29 cellular contexts compared by ENCODE assay signal in the genomic region with DNA sequence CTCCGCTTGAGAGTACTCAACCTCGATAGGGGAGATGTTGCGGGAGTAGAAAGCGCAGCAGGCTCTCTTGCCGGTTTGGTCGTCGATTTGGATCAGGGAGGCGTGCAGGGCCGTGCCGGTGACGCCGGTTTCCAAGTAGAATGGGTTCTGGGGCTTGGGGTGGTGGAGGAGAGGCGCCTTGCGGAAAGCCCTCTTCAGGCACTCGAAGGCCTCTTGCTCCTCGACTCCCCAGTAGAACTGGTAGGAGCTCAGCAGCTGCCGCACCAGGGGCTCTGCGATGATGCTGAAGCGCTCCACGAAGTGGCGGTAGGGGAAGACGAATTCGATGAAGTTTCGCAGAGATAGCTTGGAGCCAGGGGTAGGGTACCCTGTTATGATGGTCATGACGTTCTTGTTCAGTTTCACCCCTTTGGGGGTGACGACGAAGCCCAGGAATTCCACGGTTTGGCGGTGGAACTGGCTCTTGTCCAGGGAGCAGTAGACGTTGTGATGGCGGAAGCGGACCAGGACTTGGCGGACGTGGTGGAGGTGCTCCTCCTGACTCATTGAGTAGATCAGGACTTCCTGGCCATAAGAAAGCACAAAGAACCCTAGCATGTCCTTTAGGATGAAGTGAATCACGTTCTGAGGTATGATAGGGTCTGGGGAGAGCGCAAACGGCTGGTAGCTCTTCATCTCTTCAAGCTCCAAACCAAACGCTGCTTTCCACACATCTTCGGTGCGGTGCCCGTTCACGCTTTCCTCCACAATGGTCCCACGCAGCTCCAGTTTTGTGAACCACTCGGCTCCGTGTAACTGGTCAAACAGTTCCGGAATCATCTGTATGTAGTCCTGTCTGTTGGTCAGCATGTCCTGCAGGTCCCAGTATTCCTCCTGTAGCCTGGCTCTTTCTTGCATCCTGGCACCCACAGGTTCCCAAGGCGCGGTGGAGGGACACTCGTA. TPM values are rescaled to one million over a fixed set of nuclear protein-coding genes. Genes with fewer than 3 reads are reported as not detected.
"Had no signal": no experiment of that assay in that cellular context is flagged by ENCODE, and none has a peak within 500 bp of the region (broad histone marks: within the 10 kb centered on the region; RNA-seq: fewer than 3 reads in every experiment).

No MANE protein-coding gene starts in this region.

- ATAC-seq: gastroesophageal sphincter, left lobe of liver, T-helper 17 cell had no signal

- H3K36me3 Mint-ChIP-seq: activated naive CD4-positive, alpha-beta T cell treated with anti-CD3 and anti-CD28 coated beads, Interleukin-2, amount 50 U/mL, for 24 hours had no signal

- H2AFZ ChIP-seq: parathyroid adenoma had no signal

- H3K9me3 Mint-ChIP-seq: activated naive CD4-positive, alpha-beta T cell treated with anti-CD3 and anti-CD28 coated beads, Interleukin-2, amount 50 U/mL, for 24 hours; central memory CD8-positive, alpha-beta T cell had no signal

- H3K9me3 ChIP-seq: ascending aorta, colonic mucosa, esophagus muscularis mucosa, gastroesophageal sphincter, testis, upper lobe of left lung had no signal

- H3K4me1 ChIP-seq: ascending aorta, colonic mucosa, gastroesophageal sphincter, parathyroid adenoma, testis, upper lobe of left lung had no signal

- H3K27me3 Mint-ChIP-seq: activated naive CD4-positive, alpha-beta T cell treated with anti-CD3 and anti-CD28 coated beads, Interleukin-2, amount 50 U/mL, for 24 hours had no signal

- H3K27me3 ChIP-seq: ascending aorta, brain microvascular endothelial cell, colonic mucosa, testis, upper lobe of left lung had no signal

- H3K4me3 ChIP-seq: ascending aorta, colonic mucosa, dorsolateral prefrontal cortex, esophagus muscularis mucosa, gastroesophageal sphincter, SK-N-MC, testis, upper lobe of left lung had no signal

- DNase-seq: activated CD4-positive, alpha-beta T cell treated with anti-CD3 and anti-CD28 coated beads for 4 hours; activated CD4-positive, alpha-beta T cell treated with anti-CD3 and anti-CD28 coated beads, Interleukin-2, amount 50 U/mL, for 48 hours; activated CD4-positive, CD25-positive, alpha-beta regulatory T cell; activated CD8-positive, alpha-beta memory T cell treated with anti-CD3 and anti-CD28 coated beads, Interleukin-2, amount 50 U/mL, for 48 hours; activated gamma-delta T cell treated with Interleukin-2 at 50 U/mL for 16 hours; activated T-cell treated with anti-CD3 and anti-CD28 coated beads, Interleukin-2, amount 50 U/mL, for 48 hours; brain microvascular endothelial cell; colonic mucosa; nucleus accumbens; stimulated activated CD4-positive, alpha-beta T cell treated with anti-CD3 and anti-CD28 coated beads, Interleukin-4, amount 100 ng/mL, for 1 hour; stimulated activated naive CD4-positive, alpha-beta T cell; SW 1271; T-helper 17 cell; testis; upper lobe of left lung had no signal

- H3K36me3 ChIP-seq: ascending aorta, colonic mucosa, esophagus muscularis mucosa, gastroesophageal sphincter, upper lobe of left lung had no signal

- H3K27ac Mint-ChIP-seq: activated naive CD4-positive, alpha-beta T cell treated with anti-CD3 and anti-CD28 coated beads, Interleukin-2, amount 50 U/mL, for 24 hours; nephron; T-helper 17 cell had no signal

- H3K9ac ChIP-seq: parathyroid adenoma had no signal

- H3K4me1 Mint-ChIP-seq: activated naive CD4-positive, alpha-beta T cell treated with anti-CD3 and anti-CD28 coated beads, Interleukin-2, amount 50 U/mL, for 24 hours; central memory CD8-positive, alpha-beta T cell; T-helper 17 cell had no signal

- H3K27ac ChIP-seq: ascending aorta, brain microvascular endothelial cell, colonic mucosa, dorsolateral prefrontal cortex, esophagus muscularis mucosa, gastroesophageal sphincter, parathyroid adenoma, SK-N-MC, testis, upper lobe of left lung had no signal

- H3K4me3 Mint-ChIP-seq: activated naive CD4-positive, alpha-beta T cell treated with anti-CD3 and anti-CD28 coated beads, Interleukin-2, amount 50 U/mL, for 24 hours; central memory CD8-positive, alpha-beta T cell; nephron; T-helper 17 cell had no signal

RNA-seq across cellular contexts. Expression of a gene that starts 21.2 kb away (rescaled TPM):
- total RNA-seq: activated CD8-positive, alpha-beta memory T cell treated with anti-CD3 and anti-CD28 coated beads for 36 hours; ascending aorta; colonic mucosa; esophagus muscularis mucosa; left lobe of liver; mononuclear cell; myocyte; T-helper 17 cell; upper lobe of left lung had no signal
- polyA plus RNA-seq: keratinocyte had no signal

RNA-seq across cellular contexts. Expression of a gene that starts 56.4 kb away (rescaled TPM):
- total RNA-seq: activated CD8-positive, alpha-beta memory T cell treated with anti-CD3 and anti-CD28 coated beads for 36 hours had no signal
